13 cellular contexts compared by ENCODE assay signal in the genomic region with DNA sequence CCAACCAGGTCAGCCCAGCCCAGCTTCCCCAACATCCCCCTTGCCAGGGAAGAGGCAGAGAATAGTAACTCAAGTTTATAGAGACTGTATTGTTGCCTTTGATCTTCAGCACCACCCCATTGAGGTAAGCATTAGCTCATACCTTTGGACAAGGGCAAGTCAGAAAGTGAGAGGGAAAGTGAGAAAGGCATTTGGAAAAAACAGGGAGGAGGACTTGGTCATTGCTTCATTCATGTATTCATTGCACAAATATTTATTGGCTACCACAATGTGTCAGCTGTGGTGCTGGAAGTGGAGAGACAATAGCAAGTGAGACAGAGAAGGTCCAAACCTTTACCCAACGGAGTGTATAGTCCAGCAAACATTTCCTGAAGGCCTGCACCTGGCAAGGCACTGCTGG.
DNase-seq lines count a peak whose midpoint lies in the region; ATAC-seq lines count a peak whose summit lies in the region.
"Had no signal": no experiment of that assay in that cellular context is flagged by ENCODE, and none has a peak within 500 bp of the region (broad histone marks: within the 10 kb centered on the region; RNA-seq: fewer than 3 reads in every experiment).

No MANE protein-coding gene starts in this region.

- ATAC-seq in HG03280 (IDR thresholded peaks at IDR 0.05; ENCODE audit: unreplicated experiment) (no peak), GM19467 (IDR thresholded peaks at IDR 0.05; ENCODE audit: unreplicated experiment) (no peak), GM21529 (IDR thresholded peaks at IDR 0.05; ENCODE audit: unreplicated experiment) (no peak)

- DNase-seq in Daoy (ENCODE audit: low read depth) = peak; percentile 77
- DNase-seq in M059J (ENCODE audit: low read depth) = peak; percentile 96
- peak; percentile 35 for DNase-seq in dedifferentiated amniotic fluid mesenchymal stem cell (ENCODE audit: extremely low spot score)
- peak; percentile 88 for DNase-seq in myocyte (ENCODE audit: low read depth)
- no peak for DNase-seq in amniotic stem cell (lab: John Stamatoyannopoulos, UW)
- DNase-seq: activated CD4-positive, CD25-positive, alpha-beta regulatory T cell; COR-L47; NCI-H510A; pancreas; SHP77 treated with DMSO at 0.1 percent for 48 hours had no signal
